ENCODE assay signal across 20 cellular contexts in genomic region chr4:16466581-16466980, GRCh38.
DNase-seq lines count a peak whose midpoint lies in the region; ATAC-seq and TF ChIP-seq lines count a peak whose summit lies in the region.
"Had no signal": no experiment of that assay in that cellular context is flagged by ENCODE, and none has a peak within 500 bp of the region (broad histone marks: within the 10 kb centered on the region; RNA-seq: fewer than 3 reads in every experiment).

No MANE protein-coding gene starts in this region.

- H4K20me1 ChIP-seq in OCI-LY3 (ENCODE audit: insufficient read depth, low read length): no peaks in the 10 kb centered on the region
- H4K20me1 ChIP-seq: BLaER1 treated with 17β-estradiol and CSF1 and Interleukin-3, amounts not matched to agents 10 nM and 100 nM had no signal

- H3K4me1 ChIP-seq in A673 (ENCODE audit: insufficient read depth, low read length, poor library complexity, severe bottlenecking): peaks cover 38% of the 10 kb centered on the region
- peaks cover 13% of the 10 kb centered on the region for H3K4me1 ChIP-seq in OCI-LY3 (ENCODE audit: low read length)
- H3K4me1 ChIP-seq: BE2C; BLaER1 treated with 17β-estradiol and CSF1 and Interleukin-3, amounts not matched to agents 10 nM and 100 nM had no signal

- DNase-seq in A673 (ENCODE audit: low spot score) (peak; percentile 84), kidney tubule cell (ENCODE audit: low spot score) (peak; percentile 59), HK-2 (ENCODE audit: unreplicated experiment) (no peak)
- no peak for DNase-seq in stimulated activated CD8-positive, alpha-beta memory T cell treated with anti-CD3 and anti-CD28 coated beads, Interleukin-4, amount 100 ng/mL, for 48 hours
- DNase-seq: ACHN; AML-193; BE2C; CD4-positive, alpha-beta T cell; CD8-positive, alpha-beta memory T cell; DMS 273 treated with DMSO at 0.1 percent for 48 hours; DMS79; EL; GDM1; H9 had no signal

- no peak for ATAC-seq in GM18870 (IDR thresholded peaks at IDR 0.05; ENCODE audit: unreplicated experiment)
- ATAC-seq: GM23338, HCT116 had no signal

- POLR2A ChIA-PET in A673 (lab: Charles Lee; ENCODE audit: low non-redundant PET): interaction anchor here (0.5 to 0.7 kb wide), 2 partner anchors 176 to 421 kb away, joined by 3 to 4 read pairs; no protein-coding TSS in a partner anchor

- H2AFZ ChIP-seq in OCI-LY3 (ENCODE audit: low read depth, low read length): peak overlapping the region; percentile 57; the same call in 1 of the 2 replicates
- H2AFZ ChIP-seq: GM23338 had no signal

- intact Hi-C loops in A673 (cut with micrococcal nuclease; ENCODE audit: unreplicated experiment): no loop called here

- CTCF ChIA-PET in A673 (lab: Charles Lee): interaction anchor here (1.0 kb wide), 1 partner anchor 589 kb away, joined by 3 read pairs; no protein-coding TSS in a partner anchor

- H3K36me3 ChIP-seq in A673 (ENCODE audit: insufficient read depth, low read length, poor library complexity, severe bottlenecking): no peaks in the 10 kb centered on the region
- no peaks in the 10 kb centered on the region for H3K36me3 ChIP-seq in OCI-LY3 (replicated peaks; ENCODE audit: low read depth, low read length)
- H3K36me3 ChIP-seq: BE2C; BLaER1 treated with 17β-estradiol and CSF1 and Interleukin-3, amounts not matched to agents 10 nM and 100 nM had no signal

- H3K27ac ChIP-seq in A673 (ENCODE audit: low read depth, low read length, poor library complexity, severe bottlenecking) (peak overlapping the region; percentile 82), OCI-LY3 (ENCODE audit: low read length) (no peak overlapping the region)
- H3K27ac ChIP-seq: 22Rv1; BLaER1 treated with 17β-estradiol and CSF1 and Interleukin-3, amounts not matched to agents 10 nM and 100 nM had no signal

- H3K4me3 ChIP-seq in A673 (ENCODE audit: low read depth, low read length, poor library complexity, severe bottlenecking): peak overlapping the region; percentile 0
- H3K4me3 ChIP-seq in OCI-LY3 (ENCODE audit: low read length): no peak overlapping the region
- H3K4me3 ChIP-seq: BLaER1 treated with 17β-estradiol and CSF1 and Interleukin-3, amounts not matched to agents 10 nM and 100 nM; GM23338 had no signal

- TF ChIP-seq CTCF in A673 (conservative IDR thresholded peaks at IDR 0.05; ENCODE audit: low read depth, low read length) (no peak), OCI-LY3 (IDR thresholded peaks at IDR 0.05; ENCODE audit: low read depth, low read length) (no peak)

- no TSS peak for BruUV-seq in A673 (replicated peaks; lab: Mats Ljungman, UMichigan)

- H3K9me3 ChIP-seq in A673 (ENCODE audit: low read depth, low read length, poor library complexity, severe bottlenecking) (no peaks in the 10 kb centered on the region), OCI-LY3 (ENCODE audit: insufficient read depth, low read length) (no peaks in the 10 kb centered on the region)

- H3K9ac ChIP-seq in OCI-LY3 (ENCODE audit: low read length): no peak overlapping the region
- H3K9ac ChIP-seq: BLaER1 treated with 17β-estradiol and CSF1 and Interleukin-3, amounts not matched to agents 10 nM and 100 nM had no signal

- no peaks in the 10 kb centered on the region for H3K79me2 ChIP-seq in OCI-LY3 (ENCODE audit: low read length)

- peak overlapping the region; percentile 27; the same call in 1 of the 2 replicates for H3K4me2 ChIP-seq in OCI-LY3 (ENCODE audit: low read length)
- H3K4me2 ChIP-seq: BLaER1 treated with 17β-estradiol and CSF1 and Interleukin-3, amounts not matched to agents 10 nM and 100 nM; GM23338 had no signal

- no peaks in the 10 kb centered on the region for H3K27me3 ChIP-seq in A673 (replicated peaks; ENCODE audit: insufficient read depth, low read depth, low read length, poor library complexity)
- H3K27me3 ChIP-seq in OCI-LY3 (ENCODE audit: low read depth, low read length): no peaks in the 10 kb centered on the region
- H3K27me3 ChIP-seq: BE2C; BLaER1 treated with 17β-estradiol and CSF1 and Interleukin-3, amounts not matched to agents 10 nM and 100 nM had no signal

Comparison
In these comparisons a context has a peak if more than half of its experiments do, and no peak if none do; other contexts are left out.
1. DNase-seq: peak in A673 (single experiment) and kidney tubule cell (single experiment); none in HK-2 (single experiment) and stimulated activated CD8-positive, alpha-beta memory T cell treated with anti-CD3 and anti-CD28 coated beads, Interleukin-4, amount 100 ng/mL, for 48 hours (single experiment).